In the genomic region with DNA sequence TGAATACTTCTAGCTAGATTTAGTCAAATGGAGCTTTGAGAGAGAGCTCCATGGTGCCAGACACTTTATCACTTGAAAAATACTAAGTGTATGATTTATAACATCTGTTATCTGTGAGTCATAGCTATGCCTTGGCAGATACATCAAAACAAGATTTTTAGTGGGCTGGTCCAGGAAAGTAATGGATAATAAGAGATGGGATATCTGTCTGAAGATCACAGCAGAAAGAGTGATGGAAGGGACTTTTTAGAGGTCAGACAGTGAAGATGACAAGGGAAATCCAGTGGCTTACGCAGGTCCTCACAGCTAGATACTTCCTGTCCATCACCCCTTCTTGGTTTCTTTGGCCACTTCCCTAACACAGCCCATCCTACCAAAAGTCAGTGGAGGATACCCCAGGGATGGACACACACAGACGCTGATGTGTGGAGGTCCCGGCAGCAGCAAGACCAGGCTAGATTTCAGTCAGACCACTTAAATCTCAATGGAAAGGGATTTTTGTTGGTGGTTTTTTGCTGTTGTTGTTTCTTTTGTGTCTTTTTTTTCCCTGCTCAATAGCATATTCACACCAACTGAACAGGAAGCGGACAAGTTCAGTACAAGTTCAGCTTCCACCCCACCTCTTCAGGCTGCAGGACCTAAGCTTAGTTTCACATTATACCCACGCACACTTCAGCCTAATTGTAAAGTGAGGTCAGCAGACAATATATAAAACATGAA, we compare ENCODE assay signal across 11 cellular contexts.
DNase-seq lines count a peak whose midpoint lies in the region; ATAC-seq and TF ChIP-seq lines count a peak whose summit lies in the region.
"Had no signal": no experiment of that assay in that cellular context is flagged by ENCODE, and none has a peak within 500 bp of the region (broad histone marks: within the 10 kb centered on the region; RNA-seq: fewer than 3 reads in every experiment).

No MANE protein-coding gene starts in this region.

- no peaks in the 10 kb centered on the region for H3F3A ChIP-seq in GM23248 (ENCODE audit: insufficient read depth)

- H3K9ac ChIP-seq in GM23248: no peak overlapping the region

- DNase-seq in GM23248 (peak; percentile 18), RWPE1 (ENCODE audit: low spot score) (peak; percentile 20), fibroblast of gingiva (ENCODE audit: low read depth) (peak; percentile 46), COLO668 (lab: John Stamatoyannopoulos, UW; ENCODE audit: unreplicated experiment) (no peak), HK-2 (ENCODE audit: unreplicated experiment) (no peak)
- DNase-seq: activated CD4-positive, alpha-beta T cell treated with anti-CD3 and anti-CD28 coated beads for 4 hours; colonic mucosa; NCI-H1092 had no signal

- no peaks in the 10 kb centered on the region for H3K27me3 ChIP-seq in GM23248 (replicated peaks; ENCODE audit: insufficient read depth)
- H3K27me3 ChIP-seq in neutrophil: peaks cover 28% of the 10 kb centered on the region
- H3K27me3 ChIP-seq: colonic mucosa, suprapubic skin had no signal

- in situ Hi-C loops in GM23248 (cut with MboI): no loop called here

- no peak overlapping the region for H3K4me2 ChIP-seq in GM23248 (ENCODE audit: unreplicated experiment)

- no peaks in the 10 kb centered on the region for H4K20me1 ChIP-seq in GM23248 (ENCODE audit: insufficient read depth)

- no peaks in the 10 kb centered on the region for H3K79me2 ChIP-seq in GM23248 (ENCODE audit: insufficient read depth)

- no peaks in the 10 kb centered on the region for H3K9me3 ChIP-seq in GM23248 (ENCODE audit: low read depth)
- no peaks in the 10 kb centered on the region for H3K9me3 ChIP-seq in neutrophil
- H3K9me3 ChIP-seq: colonic mucosa, suprapubic skin had no signal

- H3K9me2 ChIP-seq in GM23248 (ENCODE audit: insufficient read depth): no peaks in the 10 kb centered on the region

- TF ChIP-seq CTCF in RWPE1 (conservative IDR thresholded peaks at IDR 0.05; ENCODE audit: low read depth): no peak
- no peak for TF ChIP-seq CTCF in neutrophil (IDR thresholded peaks at IDR 0.05)

- CTCF ChIA-PET in RWPE1 (lab: Yijun Ruan, JAX): no interaction called here

- H3K4me1 ChIP-seq in GM23248 (ENCODE audit: insufficient read depth) (0 out of 2 replicates have a peak, but pooled peaks cover 4% of the 10 kb centered on the region), neutrophil (ENCODE audit: control insufficient read depth in 1 of 2, insufficient read depth in 1 of 2, low read depth in 1 of 2, low read length in 1 of 2) (peaks cover 37% of the 10 kb centered on the region in 2 experiments)
- H3K4me1 ChIP-seq: colonic mucosa had no signal

- POLR2A ChIA-PET in RWPE1 (lab: Yijun Ruan, JAX; ENCODE audit: low non-redundant PET): no interaction called here

- 92 to 94% methylated on average over 5 of the region's 5 CpGs for WGBS in GM23248 (ENCODE audit: low coverage in 1 of 2, low lambda C conversion rate in 2 of 2, missing lambda C conversion rate in 2 of 2), 2 experiments

- H2AFZ ChIP-seq in GM23248: no peak overlapping the region

- H3K4me3 ChIP-seq in GM23248: no peak overlapping the region
- peak overlapping the region in 1 of 2 experiments; percentile 3 for H3K4me3 ChIP-seq in neutrophil (ENCODE audit: low read depth in 1 of 2, low read length in 1 of 2)
- H3K4me3 ChIP-seq: colonic mucosa, suprapubic skin had no signal

- no peak overlapping the region for H3K27ac ChIP-seq in GM23248
- no peak overlapping the region for H3K27ac ChIP-seq in RWPE1
- peak overlapping the region; percentile 76 for H3K27ac ChIP-seq in neutrophil
- H3K27ac ChIP-seq: colonic mucosa, suprapubic skin had no signal

- no peaks in the 10 kb centered on the region for H3K36me3 ChIP-seq in GM23248 (ENCODE audit: low read depth)
- H3K36me3 ChIP-seq in neutrophil: no peaks in the 10 kb centered on the region
- H3K36me3 ChIP-seq: colonic mucosa, suprapubic skin had no signal

- ATAC-seq in GM21526 (IDR thresholded peaks at IDR 0.05; ENCODE audit: low FRiP score, unreplicated experiment): no peak

Comparison
In these comparisons a context has a peak if more than half of its experiments do, and no peak if none do; other contexts are left out.
1. DNase-seq: peak in GM23248 (single experiment), RWPE1 (single experiment) and fibroblast of gingiva (single experiment); none in COLO668 (single experiment) and HK-2 (single experiment).